ENCODE assay signal across 13 cellular contexts in genomic region chr17:4017377-4017776, GRCh38. TPM values are rescaled to one million over a fixed set of nuclear protein-coding genes. Genes with fewer than 3 reads are reported as not detected.
DNase-seq lines count a peak whose midpoint lies in the region; ATAC-seq and TF ChIP-seq lines count a peak whose summit lies in the region.
"Had no signal": no experiment of that assay in that cellular context is flagged by ENCODE, and none has a peak within 500 bp of the region (broad histone marks: within the 10 kb centered on the region; RNA-seq: fewer than 3 reads in every experiment).

No MANE protein-coding gene starts in this region.

- TF ChIP-seq CTCF in BJ (IDR thresholded peaks at IDR 0.05; ENCODE audit: insufficient read depth, low read depth, low read length): 0 out of 2 replicates have a peak, but pooled peaks have one; percentile 16
- peak; percentile 53 to 57 for TF ChIP-seq CTCF in GM23338 (conservative IDR thresholded peaks at IDR 0.05; ENCODE audit: low read depth in 2 of 2)
- peak; percentile 42 for TF ChIP-seq CTCF in WERI-Rb-1 (IDR thresholded peaks at IDR 0.05; ENCODE audit: low read depth, low read length)
- TF ChIP-seq CTCF in testis (IDR thresholded peaks at IDR 0.05): no peak
- TF ChIP-seq CTCF in esophagus squamous epithelium (IDR thresholded peaks at IDR 0.05): peak in 1 of 6 experiments; percentile 17

- H3K27me3 ChIP-seq in BJ (ENCODE audit: control insufficient read depth, insufficient read depth, low read length) (no peaks in the 10 kb centered on the region), GM23338 (ENCODE audit: insufficient read depth) (no peaks in the 10 kb centered on the region), WERI-Rb-1 (ENCODE audit: insufficient read depth, low read depth, severe bottlenecking) (no peaks in the 10 kb centered on the region), testis (no peaks in the 10 kb centered on the region), mesenchymal stem cell (ENCODE audit: control insufficient read depth in 1 of 2, insufficient read depth in 1 of 2, low read length in 2 of 2) (no peaks in the 10 kb centered on the region), esophagus squamous epithelium (no peaks in the 10 kb centered on the region)
- H3K27me3 ChIP-seq: uterus had no signal

- no peak overlapping the region for H3K27ac Mint-ChIP-seq in GM23338

- H3K36me3 Mint-ChIP-seq in GM23338 (ENCODE audit: low read depth): peaks cover 33% of the 10 kb centered on the region

- H2AFZ ChIP-seq in GM23338 (no peak overlapping the region), mesenchymal stem cell (ENCODE audit: low read depth, low read length) (no peak overlapping the region)

- H2BK12ac ChIP-seq in mesenchymal stem cell (ENCODE audit: low read length in 2 of 2): no peak overlapping the region

- H3K9me3 ChIP-seq in WERI-Rb-1 (ENCODE audit: severe bottlenecking): no peaks in the 10 kb centered on the region
- H3K9me3 ChIP-seq in testis: no peaks in the 10 kb centered on the region
- no peaks in the 10 kb centered on the region for H3K9me3 ChIP-seq in mesenchymal stem cell (ENCODE audit: control insufficient read depth, low read length)
- H3K9me3 ChIP-seq in esophagus squamous epithelium: no peaks in the 10 kb centered on the region
- H3K9me3 ChIP-seq: uterus had no signal

- no peak overlapping the region for H3K4me3 Mint-ChIP-seq in GM23338

- no peak overlapping the region for H3K4ac ChIP-seq in mesenchymal stem cell (ENCODE audit: low read depth in 1 of 2, low read length in 2 of 2)

- H3F3A ChIP-seq in GM23338 (replicated peaks; ENCODE audit: low read depth): no peaks in the 10 kb centered on the region

- 85 to 93% methylated on average over 15 to 18 of the region's 18 CpGs for WGBS in testis, 2 donors
- 98% methylated on average over 18 of the region's 18 CpGs for WGBS in mesenchymal stem cell
- WGBS in esophagus squamous epithelium, 2 donors: 91 to 96% methylated on average over 8 to 13 of the region's 18 CpGs

- CTCF ChIA-PET in BJ (lab: Yijun Ruan, JAX): interaction anchor here (0.6 to 2.0 kb wide), 4 partner anchors 9 to 24 kb away, joined by 3 to 8 read pairs (median 4); no protein-coding TSS in a partner anchor

- no peak overlapping the region for H4K8ac ChIP-seq in mesenchymal stem cell (ENCODE audit: low read length)

- H2AK5ac ChIP-seq in mesenchymal stem cell (ENCODE audit: low read length, severe bottlenecking): no peak overlapping the region

- H3K4me3 ChIP-seq in BJ (ENCODE audit: low read depth, low read length) (no peak overlapping the region), GM23338 (no peak overlapping the region), WERI-Rb-1 (ENCODE audit: low read depth, low read length) (no peak overlapping the region), testis (no peak overlapping the region), mesenchymal stem cell (ENCODE audit: insufficient read depth in 1 of 2, low read depth in 1 of 2, low read length in 2 of 2) (no peak overlapping the region), esophagus squamous epithelium (no peak overlapping the region)
- H3K4me3 ChIP-seq: uterus had no signal

- no peak overlapping the region for H3K18ac ChIP-seq in mesenchymal stem cell (ENCODE audit: low read depth in 1 of 2, low read length in 2 of 2)

- H3K14ac ChIP-seq in mesenchymal stem cell (ENCODE audit: low read length in 2 of 2): no peak overlapping the region

- H3K79me1 ChIP-seq in mesenchymal stem cell (replicated peaks; ENCODE audit: low read length, poor library complexity, severe bottlenecking): peaks cover 2% of the 10 kb centered on the region

- no peak overlapping the region for H4K91ac ChIP-seq in mesenchymal stem cell (ENCODE audit: low read length)

- H3K9me3 Mint-ChIP-seq in GM23338: no peaks in the 10 kb centered on the region

- H3K36me3 ChIP-seq in BJ (ENCODE audit: control insufficient read depth, insufficient read depth, low read length) (peaks cover 39% of the 10 kb centered on the region), GM23338 (ENCODE audit: insufficient read depth) (peaks cover 2% of the 10 kb centered on the region; the same call in 1 of the 2 replicates), WERI-Rb-1 (peaks cover 72% of the 10 kb centered on the region), testis (ENCODE audit: low read depth, missing control alignments) (no peaks in the 10 kb centered on the region), mesenchymal stem cell (ENCODE audit: control insufficient read depth in 1 of 2, insufficient read depth in 2 of 2, low read depth in 1 of 2, low read length in 2 of 2) (peaks cover 67 to 98% of the 10 kb centered on the region in 2 experiments), esophagus squamous epithelium (peaks cover 31 to 100% (median 67%) of the 10 kb centered on the region in 3 donors)
- H3K36me3 ChIP-seq: uterus had no signal

- TF ChIP-seq POLR2A in testis (IDR thresholded peaks at IDR 0.05) (no peak), esophagus squamous epithelium (IDR thresholded peaks at IDR 0.05) (no peak)

- H2BK15ac ChIP-seq in mesenchymal stem cell (ENCODE audit: low read depth, poor library complexity, severe bottlenecking): no peak overlapping the region

- DNase-seq in BJ (ENCODE audit: low read depth) (no peak), GM23338 (ENCODE audit: low spot score) (peak; percentile 50), WERI-Rb-1 (no peak), left lobe of liver (ENCODE audit: low spot score) (no peak), testis (no peak), mesenchymal stem cell (no peak), esophagus squamous epithelium (lab: John Stamatoyannopoulos, UW) (no peak)
- DNase-seq: activated CD4-positive, alpha-beta T cell treated with anti-CD3 and anti-CD28 coated beads, Interleukin-2, amount 50 U/mL, for 1 hour; activated effector memory CD4-positive, alpha-beta T cell treated with Interleukin-2 at 50 U/mL for 16 hours; KBM-7; stimulated activated CD4-positive, alpha-beta T cell treated with anti-CD3 and anti-CD28 coated beads, Interleukin-2, amount 100 ng/mL, for 24 hours; uterus had no signal

- POLR2A ChIA-PET in BJ (lab: Charles Lee): no interaction called here

- H3K27me3 Mint-ChIP-seq in GM23338 (ENCODE audit: insufficient read depth, low read depth, poor library complexity): peaks cover 1% of the 10 kb centered on the region

- H2BK5ac ChIP-seq in mesenchymal stem cell (ENCODE audit: low read depth, low read length, poor library complexity, severe bottlenecking): no peak overlapping the region

- H3K4me1 Mint-ChIP-seq in GM23338: no peaks in the 10 kb centered on the region; the same call in 2 of the 3 replicates

- no peak overlapping the region for H3K23ac ChIP-seq in mesenchymal stem cell (ENCODE audit: low read length in 2 of 2)

- H4K20me1 ChIP-seq in GM23338 (replicated peaks; ENCODE audit: insufficient read depth): no peaks in the 10 kb centered on the region

- peak; percentile 78 for ATAC-seq in GM23338
- ATAC-seq in left lobe of liver: peak; percentile 34
- no peak for ATAC-seq in HG02938 (IDR thresholded peaks at IDR 0.05; ENCODE audit: unreplicated experiment)

- H2BK120ac ChIP-seq in mesenchymal stem cell (ENCODE audit: low read depth, low read length): no peak overlapping the region

- no peaks in the 10 kb centered on the region for H3K79me2 ChIP-seq in GM23338 (replicated peaks; ENCODE audit: insufficient read depth)

- intact Hi-C loops in testis (cut with DNase I; ENCODE audit: low total_unique reads) (no loop called here), esophagus squamous epithelium (cut with DNase I) (no loop called here)

- no peak overlapping the region for H3K9ac ChIP-seq in mesenchymal stem cell (ENCODE audit: low read length)

- H3K4me2 ChIP-seq in GM23338 (no peak overlapping the region), mesenchymal stem cell (ENCODE audit: low read length, poor library complexity, severe bottlenecking) (no peak overlapping the region)

- no peaks in the 10 kb centered on the region for H3K9me2 ChIP-seq in GM23338 (ENCODE audit: insufficient read depth)

- H3K4me1 ChIP-seq in GM23338 (ENCODE audit: insufficient read depth) (no peaks in the 10 kb centered on the region), testis (no peaks in the 10 kb centered on the region), mesenchymal stem cell (ENCODE audit: control insufficient read depth, insufficient read depth, low read depth, low read length) (no peaks in the 10 kb centered on the region), esophagus squamous epithelium (no peaks in the 10 kb centered on the region)
- H3K4me1 ChIP-seq: uterus had no signal

- H3K27ac ChIP-seq in GM23338 (ENCODE audit: low read depth) (no peak overlapping the region), WERI-Rb-1 (no peak overlapping the region), testis (no peak overlapping the region), mesenchymal stem cell (ENCODE audit: low read length, poor library complexity, severe bottlenecking) (no peak overlapping the region), esophagus squamous epithelium (no peak overlapping the region)
- H3K27ac ChIP-seq: uterus had no signal

TF ChIP-seq in GM23338, 12 proteins besides CTCF, POLR2A, EP300 and RAD21:
- TF ChIP-seq JUNB (IDR thresholded peaks at IDR 0.05; ENCODE audit: unreplicated experiment): no peak
- TF ChIP-seq POLR2AphosphoS5 (IDR thresholded peaks at IDR 0.05; ENCODE audit: low read depth): no peak
- TF ChIP-seq EZH2 (IDR thresholded peaks at IDR 0.05; ENCODE audit: low read depth, unreplicated experiment): no peak
- no peak for TF ChIP-seq ZNF331 (CRISPR knock-in tag; IDR thresholded peaks at IDR 0.05; ENCODE audit: low read depth)
- TF ChIP-seq STAT1 (IDR thresholded peaks at IDR 0.05; ENCODE audit: unreplicated experiment): no peak
- no peak for TF ChIP-seq ETS1 (IDR thresholded peaks at IDR 0.05)

RNA-seq across cellular contexts. Expression of gene ATP2A3, which starts 53.1 kb away (rescaled TPM):
- polyA plus RNA-seq in BJ (2011; rRNA removed): 0.65 and 1.1 TPM in 2 replicates
- polyA minus RNA-seq in BJ (2011; rRNA and poly(A)+ RNA removed): 0.72 and 1.5 TPM in 2 replicates
- 32.6 and 35.2 TPM in 2 replicates for total RNA-seq in GM23338 (2014; rRNA removed; shearing (Covaris generic))
- 8.2 and 9.6 TPM in 2 replicates for polyA plus RNA-seq in GM23338 (2016; fragmentation: Nextera tagmentation; extraction: Ambion mirVana)
- total RNA-seq in left lobe of liver: 3.9 TPM
- 10 to 100 TPM in 1 of 2 donors, 1 to 10 TPM in 1; 8.0 to 19.6 TPM for total RNA-seq in testis
- 8.2 TPM for polyA plus RNA-seq in testis (ENCODE audit: insufficient read depth, low read depth, low replicate concordance)
- 1.7 TPM for polyA plus RNA-seq in mesenchymal stem cell (2013, experiment 1 of 2)
- 1.5 TPM for polyA plus RNA-seq in mesenchymal stem cell (2013, experiment 2 of 2)
- 1 to 10 TPM; 2.7 to 9.9 (median 5.3) TPM for total RNA-seq in esophagus squamous epithelium

Comparison
In these comparisons a context has a peak if more than half of its experiments do, and no peak if none do; other contexts are left out.
1. CTCF ChIP-seq: peak in BJ (single experiment), GM23338 (2 of 2) and WERI-Rb-1 (single experiment); none in testis (0 of 3).